ENCODE assay signal across 23 cellular contexts in the genomic region with DNA sequence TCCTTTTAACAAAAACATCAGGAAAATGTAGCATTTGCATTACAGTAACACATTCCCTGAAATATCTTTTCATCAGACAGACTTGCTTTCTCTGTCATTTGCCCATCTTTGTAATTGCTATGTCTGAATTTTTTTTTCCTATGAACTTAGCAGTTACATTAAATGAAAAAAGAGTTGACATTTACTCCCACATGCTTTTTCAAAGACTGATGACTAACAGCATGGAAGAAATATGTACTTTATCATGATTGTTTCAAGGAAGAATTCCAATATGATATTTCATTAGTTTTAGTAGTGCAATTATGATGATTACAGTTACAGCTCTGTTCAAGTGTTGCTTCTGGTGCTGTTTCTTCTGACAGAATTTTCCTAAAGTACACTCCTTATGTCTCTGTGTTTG.
DNase-seq lines count a peak whose midpoint lies in the region; ATAC-seq, FAIRE-seq and TF ChIP-seq lines count a peak whose summit lies in the region.
"Had no signal": no experiment of that assay in that cellular context is flagged by ENCODE, and none has a peak within 500 bp of the region (broad histone marks: within the 10 kb centered on the region; RNA-seq: fewer than 3 reads in every experiment).

No MANE protein-coding gene starts in this region.

- H3K4me3 ChIP-seq in bronchial epithelial cell (ENCODE audit: low read depth, low read length) (no peak overlapping the region), fibroblast of pulmonary artery (replicated peaks; ENCODE audit: low read depth, low read length) (no peak overlapping the region), upper lobe of left lung (no peak overlapping the region), vagina (no peak overlapping the region)
- H3K4me3 ChIP-seq: BLaER1 had no signal

- no peaks in the 10 kb centered on the region for H3K27me3 ChIP-seq in bronchial epithelial cell (ENCODE audit: control insufficient read depth, insufficient read depth, low read length)
- no peaks in the 10 kb centered on the region for H3K27me3 ChIP-seq in upper lobe of left lung
- H3K27me3 ChIP-seq in vagina = no peaks in the 10 kb centered on the region
- H3K27me3 ChIP-seq: BLaER1 had no signal

- no peak for TF ChIP-seq CTCF in bronchial epithelial cell (IDR thresholded peaks at IDR 0.05; ENCODE audit: insufficient read depth, low read length, severe bottlenecking)
- TF ChIP-seq CTCF in fibroblast of pulmonary artery (IDR thresholded peaks at IDR 0.05; ENCODE audit: low read length, missing control alignments) = no peak
- TF ChIP-seq CTCF in omental fat pad (IDR thresholded peaks at IDR 0.05) = no peak
- no peak for TF ChIP-seq CTCF in upper lobe of left lung (IDR thresholded peaks at IDR 0.05)
- TF ChIP-seq CTCF in vagina (IDR thresholded peaks at IDR 0.05) = no peak

- no peak for FAIRE-seq in bronchial epithelial cell (lab: Jason Lieb, UNC)
- FAIRE-seq: A204.1, D721Med, H54 had no signal

- TF ChIP-seq EP300 in upper lobe of left lung (IDR thresholded peaks at IDR 0.05) = no peak

- H3K36me3 ChIP-seq in bronchial epithelial cell (ENCODE audit: control insufficient read depth, insufficient read depth, low read length) (no peaks in the 10 kb centered on the region), upper lobe of left lung (no peaks in the 10 kb centered on the region), vagina (no peaks in the 10 kb centered on the region)
- H3K36me3 ChIP-seq: BLaER1 had no signal

- DNase-seq in NCI-H226 (peak; percentile 16), bronchial epithelial cell (ENCODE audit: low read depth) (peak; percentile 70), fibroblast of pulmonary artery (ENCODE audit: low read depth) (peak; percentile 20), omental fat pad (ENCODE audit: low spot score) (no peak), upper lobe of left lung (no peak), vagina (ENCODE audit: extremely low spot score in 2 of 2) (no peak), SHP77 (lab: John Stamatoyannopoulos, UW) (no peak), ureter (ENCODE audit: low spot score) (no peak)
- DNase-seq: CD4-positive, CD25-positive, alpha-beta regulatory T cell; Karpas-422; NCI-H1092 treated with DMSO at 0.1 percent for 48 hours; NCI-H1436; NCI-H187; NCI-H2081 treated with DMSO at 0.1 percent for 48 hours; NCI-H2171; NCI-H524; NCI-H748 treated with DMSO at 0.1 percent for 48 hours; Right ventricle myocardium superior; RPMI8226 had no signal

- ATAC-seq in omental fat pad (ENCODE audit: low FRiP score) (peak; percentile 51), upper lobe of left lung (ENCODE audit: low FRiP score in 2 of 2) (no peak)

- intact Hi-C loops in vagina (cut with DNase I) = no loop called here

- no peak overlapping the region for H3K27ac ChIP-seq in upper lobe of left lung
- H3K27ac ChIP-seq in vagina = no peak overlapping the region
- H3K27ac ChIP-seq: BLaER1 had no signal

- TF ChIP-seq POLR2A in upper lobe of left lung (IDR thresholded peaks at IDR 0.05) = no peak
- no peak for TF ChIP-seq POLR2A in vagina (IDR thresholded peaks at IDR 0.05)

- H3K9me3 ChIP-seq in upper lobe of left lung (no peaks in the 10 kb centered on the region), vagina (no peaks in the 10 kb centered on the region)
- H3K9me3 ChIP-seq: BLaER1 had no signal

- H3K4me1 ChIP-seq in upper lobe of left lung = no peaks in the 10 kb centered on the region
- no peaks in the 10 kb centered on the region for H3K4me1 ChIP-seq in vagina
- H3K4me1 ChIP-seq: BLaER1 had no signal

Comparison
In these comparisons a context has a peak if more than half of its experiments do, and no peak if none do; other contexts are left out.
1. DNase-seq: peak in NCI-H226 (single experiment), bronchial epithelial cell (single experiment) and fibroblast of pulmonary artery (single experiment); none in omental fat pad (single experiment), upper lobe of left lung (0 of 2), vagina (0 of 2), SHP77 (0 of 2) and ureter (single experiment).